8 cellular contexts compared by ENCODE assay signal in the genomic region with DNA sequence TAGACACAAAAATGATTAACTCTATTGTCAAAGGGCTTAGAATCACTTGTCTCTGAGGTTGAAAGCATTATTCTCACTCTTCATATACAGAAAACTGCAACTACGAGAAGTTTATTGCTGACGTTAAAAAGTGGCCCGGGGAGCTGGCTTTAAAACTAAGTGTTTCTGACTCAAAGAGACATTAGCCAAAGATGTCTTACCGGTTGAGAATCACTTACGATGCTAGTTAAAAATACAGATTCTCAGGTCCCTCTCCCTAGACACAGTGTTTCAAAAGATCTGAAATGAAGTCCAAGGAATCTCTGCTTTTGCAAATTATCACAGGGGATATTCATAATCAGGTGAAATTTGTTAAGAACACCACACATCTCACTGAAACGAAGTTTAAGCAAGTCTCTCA. TPM values are rescaled to one million over a fixed set of nuclear protein-coding genes. Genes with fewer than 3 reads are reported as not detected.
A peak's percentile ranks its signal among the peaks of the same experiment; 100 is the strongest.
DNase-seq lines count a peak whose midpoint lies in the region; ATAC-seq and TF ChIP-seq lines count a peak whose summit lies in the region.

No MANE protein-coding gene starts in this region.

- H3K4me3 ChIP-seq in H7 (ENCODE audit: insufficient read depth, low read depth, low read length) (peak overlapping the region; percentile 82; the same call in 1 of the 2 replicates), SJSA1 (peak overlapping the region; percentile 64), fibroblast of mammary gland (ENCODE audit: control insufficient read depth, low read depth, low read length) (peak overlapping the region; percentile 86), smooth muscle cell (peak overlapping the region; percentile 77)

- TF ChIP-seq CTCF in fibroblast of mammary gland (conservative IDR thresholded peaks at IDR 0.05; ENCODE audit: control insufficient read depth, insufficient read depth, low read depth, low read length) = no peak
- TF ChIP-seq CTCF in smooth muscle cell (IDR thresholded peaks at IDR 0.05; ENCODE audit: borderline replicate concordance, insufficient read depth, poor library complexity, severe bottlenecking) = no peak

- H3K27me3 ChIP-seq in H7 (ENCODE audit: control insufficient read depth, insufficient read depth, low read length) = peaks cover 2% of the 10 kb centered on the region; the same call in 1 of the 2 replicates
- no peaks in the 10 kb centered on the region for H3K27me3 ChIP-seq in SJSA1 (replicated peaks)
- H3K27me3 ChIP-seq in smooth muscle cell (ENCODE audit: low read depth) = no peaks in the 10 kb centered on the region

- H3K79me2 ChIP-seq in smooth muscle cell (ENCODE audit: low read depth) = peaks cover 45% of the 10 kb centered on the region

- DNase-seq in H7 = no peak
- DNase-seq in SJSA1 (ENCODE audit: low read depth in 1 of 2, low spot score in 2 of 2) = no peak
- peak; percentile 21 for DNase-seq in fibroblast of mammary gland (ENCODE audit: low read depth)
- no peak for DNase-seq in smooth muscle cell (lab: John Stamatoyannopoulos, UW; ENCODE audit: unreplicated experiment)

- H3K9me3 ChIP-seq in SJSA1 (replicated peaks) (no peaks in the 10 kb centered on the region), smooth muscle cell (replicated peaks; ENCODE audit: low read depth) (no peaks in the 10 kb centered on the region)

- H3K4me1 ChIP-seq in SJSA1 (replicated peaks) (no peaks in the 10 kb centered on the region), smooth muscle cell (ENCODE audit: low read depth) (peaks cover 15% of the 10 kb centered on the region)

- H3F3A ChIP-seq in smooth muscle cell (ENCODE audit: low read depth) = no peaks in the 10 kb centered on the region

- peaks cover 40% of the 10 kb centered on the region for H4K20me1 ChIP-seq in smooth muscle cell (ENCODE audit: low read depth)

- no peak overlapping the region for H3K27ac ChIP-seq in SJSA1
- H3K27ac ChIP-seq in smooth muscle cell (ENCODE audit: low read depth) = no peak overlapping the region

- H3K4me2 ChIP-seq in smooth muscle cell = peak overlapping the region; percentile 90

- peak overlapping the region; percentile 75 for H3K9ac ChIP-seq in smooth muscle cell (ENCODE audit: low read depth)

- 49% methylated on average over 6 of the region's 6 CpGs for WGBS in smooth muscle cell (ENCODE audit: low lambda C conversion rate)

- peak overlapping the region; percentile 99 for H2AFZ ChIP-seq in smooth muscle cell (ENCODE audit: low read depth)

- ATAC-seq in HG02678 (IDR thresholded peaks at IDR 0.05; ENCODE audit: unreplicated experiment) (no peak), GM19455 (IDR thresholded peaks at IDR 0.05; ENCODE audit: unreplicated experiment) (no peak), GM19463 (IDR thresholded peaks at IDR 0.05; ENCODE audit: unreplicated experiment) (no peak), GM18505 (IDR thresholded peaks at IDR 0.05; ENCODE audit: unreplicated experiment) (no peak)

- TF ChIP-seq POLR2A in GM18505 (IDR thresholded peaks at IDR 0.05; ENCODE audit: borderline replicate concordance, extremely low read depth, insufficient read depth, insufficient read length) = no peak

- no peaks in the 10 kb centered on the region for H3K36me3 ChIP-seq in H7 (replicated peaks; ENCODE audit: control insufficient read depth, insufficient read depth, low read length)
- no peaks in the 10 kb centered on the region for H3K36me3 ChIP-seq in SJSA1
- H3K36me3 ChIP-seq in smooth muscle cell (ENCODE audit: low read depth) = no peaks in the 10 kb centered on the region

RNA-seq across cellular contexts. Expression of gene GNPDA2, which starts 1.2 kb away (rescaled TPM):
- 6.4 and 7.7 TPM in 2 replicates for total RNA-seq in H7 (2014; rRNA removed; shearing (Covaris generic))
- 16.4 and 18.7 TPM in 2 replicates for total RNA-seq in SJSA1 (2014; rRNA removed; shearing (Covaris generic))
- total RNA-seq in smooth muscle cell = 25.5 and 38.2 TPM in 2 replicates
- polyA plus RNA-seq in smooth muscle cell = 22.2 and 23.0 TPM in 2 replicates

RNA-seq across cellular contexts. Expression of gene GUF1, which starts 46.9 kb away (rescaled TPM):
- 21.9 and 30.4 TPM in 2 replicates for total RNA-seq in H7 (2014; rRNA removed; shearing (Covaris generic))
- total RNA-seq in SJSA1 (2014; rRNA removed; shearing (Covaris generic)) = 13.1 and 13.4 TPM in 2 replicates
- total RNA-seq in smooth muscle cell = 13.3 and 14.2 TPM in 2 replicates
- 6.8 and 7.2 TPM in 2 replicates for polyA plus RNA-seq in smooth muscle cell
